Comparison of ENCODE assay signal across 8 cellular contexts in genomic region chr1:162389021-162389818, GRCh38. TPM values are rescaled to one million over a fixed set of nuclear protein-coding genes. Genes with fewer than 3 reads are reported as not detected.
DNase-seq lines count a peak whose midpoint lies in the region; ATAC-seq and TF ChIP-seq lines count a peak whose summit lies in the region.
"Had no signal": no experiment of that assay in that cellular context is flagged by ENCODE, and none has a peak within 500 bp of the region (broad histone marks: within the 10 kb centered on the region; RNA-seq: fewer than 3 reads in every experiment).

No MANE protein-coding gene starts in this region.

- H2AFZ ChIP-seq in Karpas-422 (ENCODE audit: low read length), result no peak overlapping the region

- H3K9me3 ChIP-seq in endodermal cell (ENCODE audit: control insufficient read depth, low read length), result no peaks in the 10 kb centered on the region
- no peaks in the 10 kb centered on the region for H3K9me3 ChIP-seq in Karpas-422 (ENCODE audit: low read length)

- no peak overlapping the region for H3K4me3 Mint-ChIP-seq in endodermal cell
- H3K4me3 Mint-ChIP-seq in activated CD4-positive, alpha-beta T cell treated with anti-CD3 and anti-CD28 coated beads, Interleukin-2, amount 10 ng/mL, durations not matched to agents 24 days and 14 days, result no peak overlapping the region

- no peaks in the 10 kb centered on the region for H3K27me3 ChIP-seq in endodermal cell (ENCODE audit: control insufficient read depth, insufficient read depth, low read length, poor library complexity, severe bottlenecking)
- H3K27me3 ChIP-seq in Karpas-422 (ENCODE audit: low read length), result no peaks in the 10 kb centered on the region

- no peak overlapping the region for H3K27ac Mint-ChIP-seq in endodermal cell
- H3K27ac Mint-ChIP-seq in activated CD4-positive, alpha-beta T cell treated with anti-CD3 and anti-CD28 coated beads, Interleukin-2, amount 10 ng/mL, durations not matched to agents 24 days and 14 days, result no peak overlapping the region

- WGBS in endodermal cell (ENCODE audit: insufficient coverage in 1 of 2, insufficient read length in 1 of 2), 2 experiments, result 87 to 100% methylated on average over 6 to 11 of the region's 11 CpGs

- ATAC-seq in GM19463 (IDR thresholded peaks at IDR 0.05; ENCODE audit: unreplicated experiment), result peak; percentile 61

- H3K9me3 Mint-ChIP-seq in endodermal cell, result no peaks in the 10 kb centered on the region
- H3K9me3 Mint-ChIP-seq in activated CD4-positive, alpha-beta T cell treated with anti-CD3 and anti-CD28 coated beads, Interleukin-2, amount 10 ng/mL, durations not matched to agents 24 days and 14 days, result no peaks in the 10 kb centered on the region

- peaks cover 35% of the 10 kb centered on the region for H3K4me1 Mint-ChIP-seq in endodermal cell
- peaks cover 2% of the 10 kb centered on the region for H3K4me1 Mint-ChIP-seq in activated CD4-positive, alpha-beta T cell treated with anti-CD3 and anti-CD28 coated beads, Interleukin-2, amount 10 ng/mL, durations not matched to agents 24 days and 14 days

- H3K9me2 ChIP-seq in Karpas-422 (replicated peaks; ENCODE audit: insufficient read depth, low read length), result no peaks in the 10 kb centered on the region

- H3K27ac ChIP-seq in endodermal cell (ENCODE audit: low read depth, low read length), result peak overlapping the region; percentile 42
- no peak overlapping the region for H3K27ac ChIP-seq in Karpas-422 (ENCODE audit: low read length)

- peaks cover 9% of the 10 kb centered on the region for H3K4me1 ChIP-seq in endodermal cell (ENCODE audit: control insufficient read depth, insufficient read depth, low read length)
- H3K4me1 ChIP-seq in Karpas-422 (ENCODE audit: low read length), result peaks cover 7% of the 10 kb centered on the region

- intact Hi-C loops in activated CD4-positive, alpha-beta T cell treated with anti-CD3 and anti-CD28 coated beads, Interleukin-2, amount 10 ng/mL, durations not matched to agents 24 days and 14 days (cut with micrococcal nuclease), result no loop called here

- H3K9ac ChIP-seq in endodermal cell (ENCODE audit: extremely low read depth, low read length, poor library complexity, severe bottlenecking) (no peak overlapping the region), Karpas-422 (ENCODE audit: low read length) (no peak overlapping the region)

- TF ChIP-seq CTCF in endodermal cell (conservative IDR thresholded peaks at IDR 0.05), result no peak

- DNase-seq in NCI-H2029 treated with DMSO at 0.1 percent for 48 hours (lab: John Stamatoyannopoulos, UW), result peak; percentile 21
- peak; percentile 35 for DNase-seq in endodermal cell
- DNase-seq in skeletal muscle cell (ENCODE audit: low read depth), result peak; percentile 60
- no peak for DNase-seq in activated CD4-positive, alpha-beta T cell treated with anti-CD3 and anti-CD28 coated beads, Interleukin-2, amount 10 ng/mL, durations not matched to agents 24 days and 14 days
- no peak for DNase-seq in Karpas-422
- no peak for DNase-seq in activated CD8-positive, alpha-beta memory T cell treated with anti-CD3 and anti-CD28 coated beads, Interleukin-2, amount 50 U/mL, for 48 hours

- peaks cover 2% of the 10 kb centered on the region for H3K27me3 Mint-ChIP-seq in endodermal cell (ENCODE audit: insufficient read depth)
- peaks cover 9% of the 10 kb centered on the region for H3K27me3 Mint-ChIP-seq in activated CD4-positive, alpha-beta T cell treated with anti-CD3 and anti-CD28 coated beads, Interleukin-2, amount 10 ng/mL, durations not matched to agents 24 days and 14 days

- no peaks in the 10 kb centered on the region for H3K36me3 Mint-ChIP-seq in endodermal cell (ENCODE audit: low read depth)
- no peaks in the 10 kb centered on the region for H3K36me3 Mint-ChIP-seq in activated CD4-positive, alpha-beta T cell treated with anti-CD3 and anti-CD28 coated beads, Interleukin-2, amount 10 ng/mL, durations not matched to agents 24 days and 14 days (ENCODE audit: low read depth)

- H3K79me2 ChIP-seq in Karpas-422 (ENCODE audit: low read length), result no peaks in the 10 kb centered on the region

- no peaks in the 10 kb centered on the region for H3K36me3 ChIP-seq in endodermal cell (ENCODE audit: control insufficient read depth, insufficient read depth, low read length)
- H3K36me3 ChIP-seq in Karpas-422 (ENCODE audit: insufficient read depth, low read length), result no peaks in the 10 kb centered on the region

- H3K4me2 ChIP-seq in Karpas-422 (ENCODE audit: low read depth, low read length, poor library complexity, severe bottlenecking), result no peak overlapping the region

- H4K20me1 ChIP-seq in Karpas-422 (ENCODE audit: insufficient read depth, low read depth, low read length), result no peaks in the 10 kb centered on the region

- H3K4me3 ChIP-seq in endodermal cell (ENCODE audit: low read length), result no peak overlapping the region
- H3K4me3 ChIP-seq in skeletal muscle cell (ENCODE audit: low read depth, low read length), result no peak overlapping the region
- no peak overlapping the region for H3K4me3 ChIP-seq in Karpas-422 (ENCODE audit: low read length)

RNA-seq across cellular contexts. Expression of gene C1orf226, which starts 7.7 kb away (rescaled TPM):
- 1 to 10 TPM; 5.1 to 6.2 TPM for total RNA-seq in endodermal cell
- 7.3 TPM for polyA plus RNA-seq in endodermal cell (2013, experiment 1 of 2)
- polyA plus RNA-seq in endodermal cell (2013, experiment 2 of 2), result 6.3 TPM
- 0.07 TPM in 1 of 2 replicates, not detected in the other for total RNA-seq in activated CD4-positive, alpha-beta T cell treated with anti-CD3 and anti-CD28 coated beads, Interleukin-2, amount 10 ng/mL, durations not matched to agents 24 days and 14 days
- total RNA-seq in Karpas-422 (2014; rRNA removed; shearing (Covaris generic); ENCODE audit: low replicate concordance), result not detected in 2 replicates

RNA-seq across cellular contexts. Expression of gene SPATA46, which starts 12.6 kb away (rescaled TPM):
- not detected for total RNA-seq in endodermal cell
- polyA plus RNA-seq in endodermal cell (2013, experiment 1 of 2), result not detected
- polyA plus RNA-seq in endodermal cell (2013, experiment 2 of 2), result not detected
- not detected in 2 replicates for total RNA-seq in activated CD4-positive, alpha-beta T cell treated with anti-CD3 and anti-CD28 coated beads, Interleukin-2, amount 10 ng/mL, durations not matched to agents 24 days and 14 days
- not detected in 2 replicates for total RNA-seq in Karpas-422 (2014; rRNA removed; shearing (Covaris generic); ENCODE audit: low replicate concordance)
- total RNA-seq: endothelial cell of umbilical vein had no signal
- polyA plus RNA-seq: endothelial cell of umbilical vein had no signal

RNA-seq across cellular contexts. Expression of gene SH2D1B, which starts 22.7 kb away (rescaled TPM):
- total RNA-seq in endodermal cell, result not detected
- polyA plus RNA-seq in endodermal cell (2013, experiment 1 of 2), result not detected
- not detected for polyA plus RNA-seq in endodermal cell (2013, experiment 2 of 2)
- total RNA-seq in activated CD4-positive, alpha-beta T cell treated with anti-CD3 and anti-CD28 coated beads, Interleukin-2, amount 10 ng/mL, durations not matched to agents 24 days and 14 days, result not detected in 2 replicates
- total RNA-seq in Karpas-422 (2014; rRNA removed; shearing (Covaris generic); ENCODE audit: low replicate concordance), result not detected in 2 replicates
- total RNA-seq: endothelial cell of umbilical vein had no signal
- polyA plus RNA-seq: endothelial cell of umbilical vein had no signal

Comparison
In these comparisons a context has a peak if more than half of its experiments do, and no peak if none do; other contexts are left out.
1. DNase-seq: peak in NCI-H2029 treated with DMSO at 0.1 percent for 48 hours (single experiment), endodermal cell (single experiment) and skeletal muscle cell (single experiment); none in activated CD4-positive, alpha-beta T cell treated with anti-CD3 and anti-CD28 coated beads, Interleukin-2, amount 10 ng/mL, durations not matched to agents 24 days and 14 days (single experiment), Karpas-422 (single experiment) and activated CD8-positive, alpha-beta memory T cell treated with anti-CD3 and anti-CD28 coated beads, Interleukin-2, amount 50 U/mL, for 48 hours (single experiment).